ENCODE assay signal across 14 cellular contexts in genomic region chr15:63465104-63465503, GRCh38. TPM values are rescaled to one million over a fixed set of nuclear protein-coding genes. Genes with fewer than 3 reads are reported as not detected.
DNase-seq lines count a peak whose midpoint lies in the region; ATAC-seq and TF ChIP-seq lines count a peak whose summit lies in the region.
"Had no signal": no experiment of that assay in that cellular context is flagged by ENCODE, and none has a peak within 500 bp of the region (broad histone marks: within the 10 kb centered on the region; RNA-seq: fewer than 3 reads in every experiment).

No MANE protein-coding gene starts in this region.

- no peak overlapping the region for H4K91ac ChIP-seq in IMR-90 (ENCODE audit: insufficient read depth, low read depth, low read length)

- H3K36me3 Mint-ChIP-seq in activated CD8-positive, alpha-beta T cell treated with anti-CD3 and anti-CD28 coated beads for 36 hours (ENCODE audit: low read depth) = no peaks in the 10 kb centered on the region

- intact Hi-C loops in IMR-90 (cut with micrococcal nuclease) (loop anchor here (5.0 to 10.0 kb wide), 3 partner anchors 120 to 600 kb away; no protein-coding TSS in a partner anchor), mammary epithelial cell (cut with micrococcal nuclease) (loop anchor here (5.0 kb wide), 1 partner anchor 178 kb away; no protein-coding TSS in a partner anchor)
- intact Hi-C loops in activated CD8-positive, alpha-beta T cell treated with anti-CD3 and anti-CD28 coated beads for 36 hours (cut with micrococcal nuclease) = loop anchor here (5.0 kb wide), 2 partner anchors 37 to 132 kb away; partner anchors contain the start of genes FBXL22 and USP3

- peaks cover 24% of the 10 kb centered on the region for H3K4me1 Mint-ChIP-seq in activated CD8-positive, alpha-beta T cell treated with anti-CD3 and anti-CD28 coated beads for 36 hours (ENCODE audit: low read depth)

- H3K23ac ChIP-seq in IMR-90 (ENCODE audit: low read depth, low read length) = no peak overlapping the region

- no peak overlapping the region for H2BK20ac ChIP-seq in IMR-90 (ENCODE audit: low read depth, low read length)

- CTCF ChIA-PET in IMR-90 (lab: Yijun Ruan, JAX) = no interaction called here
- CTCF ChIA-PET in mammary epithelial cell (lab: Charles Lee; ENCODE audit: low non-redundant PET) = no interaction called here
- CTCF ChIA-PET in activated CD8-positive, alpha-beta T cell treated with anti-CD3 and anti-CD28 coated beads for 36 hours (lab: Charles Lee) = interaction anchor here (0.6 to 5.5 kb wide), 6 partner anchors 11 to 177 kb away, joined by 3 to 61 read pairs (median 8); partner anchors contain the start of genes FBXL22 and USP3

- no peak overlapping the region for H4K5ac ChIP-seq in IMR-90 (ENCODE audit: low read depth, low read length)

- ATAC-seq in IMR-90 (ENCODE audit: low read depth) (peak; percentile 18; the same call in 1 of the 2 replicates), left lobe of liver (peak; percentile 36), GM21390 (IDR thresholded peaks at IDR 0.05; ENCODE audit: unreplicated experiment) (no peak)
- no peak for ATAC-seq in activated CD8-positive, alpha-beta T cell treated with anti-CD3 and anti-CD28 coated beads for 36 hours

- in situ Hi-C loops in IMR-90 (cut with MboI; ENCODE audit: low sequenced_read_pairs) = no loop called here
- in situ Hi-C loops in mammary epithelial cell (cut with MboI; ENCODE audit: low sequenced_read_pairs in 2 of 2) = loop anchor here (10.0 to 25.0 kb wide), 3 partner anchors 130 to 597 kb away; partner anchors contain the start of gene FBXL22 (in 1 of the 2)

- H2BK5ac ChIP-seq in IMR-90 (ENCODE audit: low read depth, low read length, poor library complexity, severe bottlenecking) = no peak overlapping the region

- dilution Hi-C loops in IMR-90 (cut with HindIII; ENCODE audit: low sequenced_read_pairs, unreplicated experiment) (no loop called here), mammary epithelial cell (cut with HindIII; ENCODE audit: low sequenced_read_pairs) (loop anchor here (5.0 kb wide), 1 partner anchor 67 kb away; no protein-coding TSS in a partner anchor)

- H3K79me2 ChIP-seq in mammary epithelial cell (ENCODE audit: insufficient read depth, low read length) = no peaks in the 10 kb centered on the region
- H3K79me2 ChIP-seq: parathyroid adenoma had no signal

- H2AFZ ChIP-seq in IMR-90 (replicated peaks; ENCODE audit: low read length, poor library complexity) (no peak overlapping the region), mammary epithelial cell (ENCODE audit: low read depth, low read length) (no peak overlapping the region)
- H2AFZ ChIP-seq: parathyroid adenoma had no signal

- H3K4me3 ChIP-seq in AG09309 (ENCODE audit: control insufficient read depth, low read depth, low read length) (no peak overlapping the region), IMR-90 (ENCODE audit: insufficient read depth, low read depth, low read length) (no peak overlapping the region), mammary epithelial cell (replicated peaks in 1 of 3; ENCODE audit: insufficient read depth in 1 of 3, low read depth in 2 of 3, low read length in 3 of 3) (no peak overlapping the region), H7 (ENCODE audit: insufficient read depth, low read depth, low read length) (no peak overlapping the region)
- H3K4me3 ChIP-seq: SJSA1 had no signal

- H3K27me3 ChIP-seq in IMR-90 (ENCODE audit: control insufficient read depth, insufficient read depth, low read length) (peaks cover 4% of the 10 kb centered on the region), mammary epithelial cell (ENCODE audit: insufficient read depth, low read length) (no peaks in the 10 kb centered on the region), H7 (ENCODE audit: control insufficient read depth, insufficient read depth, low read length) (peaks cover 4% of the 10 kb centered on the region)
- H3K27me3 ChIP-seq: SJSA1 had no signal

- H3K27ac ChIP-seq in IMR-90 (ENCODE audit: insufficient read depth, low read length) (no peak overlapping the region), mammary epithelial cell (ENCODE audit: insufficient read depth, low read depth, low read length) (no peak overlapping the region)
- H3K27ac ChIP-seq: HL-60, parathyroid adenoma, SJSA1 had no signal

- TF ChIP-seq CTCF in AG09309 (IDR thresholded peaks at IDR 0.05; ENCODE audit: control insufficient read depth, insufficient read depth, low read depth, low read length, missing control alignments) (no peak), IMR-90 (conservative IDR thresholded peaks at IDR 0.05; ENCODE audit: low read depth, low read length) (no peak), mammary epithelial cell (conservative IDR thresholded peaks at IDR 0.05 in 1 of 2, IDR thresholded peaks at IDR 0.05 in 1 of 2; ENCODE audit: extremely low read depth in 1 of 2, insufficient read depth in 1 of 2, low read depth in 1 of 2, low read length in 2 of 2) (no peak)
- no peak for TF ChIP-seq CTCF in activated CD8-positive, alpha-beta T cell treated with anti-CD3 and anti-CD28 coated beads for 36 hours (IDR thresholded peaks at IDR 0.05)

- POLR2A ChIA-PET in IMR-90 (lab: Charles Lee; ENCODE audit: unreplicated experiment) = no interaction called here
- POLR2A ChIA-PET in activated CD8-positive, alpha-beta T cell treated with anti-CD3 and anti-CD28 coated beads for 36 hours (lab: Charles Lee) = interaction anchor here (1.5 kb wide), 1 partner anchor 115 kb away, joined by 3 read pairs; no protein-coding TSS in a partner anchor

- peak; percentile 45 for DNase-seq in AG09309 (ENCODE audit: low read depth)
- peak; percentile 69 for DNase-seq in IMR-90
- peak; percentile 52 for DNase-seq in mammary epithelial cell
- no peak for DNase-seq in left lobe of liver (ENCODE audit: low spot score)
- no peak for DNase-seq in H7
- DNase-seq in activated CD8-positive, alpha-beta T cell treated with anti-CD3 and anti-CD28 coated beads for 36 hours = no peak
- no peak for DNase-seq in NCI-H1417 treated with DMSO at 0.1 percent for 48 hours (lab: John Stamatoyannopoulos, UW)
- DNase-seq: activated CD8-positive, alpha-beta memory T cell treated with anti-CD3 and anti-CD28 coated beads, Interleukin-2, amount 50 U/mL, for 4 hours; effector memory CD4-positive, alpha-beta T cell; midbrain had no signal

- H3K79me1 ChIP-seq in IMR-90 (ENCODE audit: low read depth in 1 of 2, low read length in 2 of 2) = no peaks in the 10 kb centered on the region

- H3K9me3 ChIP-seq in IMR-90 (ENCODE audit: control insufficient read depth, insufficient read depth, low read length) (no peaks in the 10 kb centered on the region), mammary epithelial cell (replicated peaks; ENCODE audit: insufficient read depth, low read length) (no peaks in the 10 kb centered on the region)
- H3K9me3 ChIP-seq: SJSA1 had no signal

- no peak overlapping the region for H2BK15ac ChIP-seq in IMR-90 (ENCODE audit: low read depth, low read length)

- H4K20me1 ChIP-seq in IMR-90 (ENCODE audit: insufficient read depth, low read length) (no peaks in the 10 kb centered on the region), mammary epithelial cell (ENCODE audit: insufficient read depth, low read length) (no peaks in the 10 kb centered on the region)

- H3K56ac ChIP-seq in IMR-90 (ENCODE audit: extremely low read depth, insufficient read depth, low read length) = no peak overlapping the region

- no peak overlapping the region for H3K9ac ChIP-seq in IMR-90 (ENCODE audit: low read depth, low read length)
- no peak overlapping the region for H3K9ac ChIP-seq in mammary epithelial cell (ENCODE audit: insufficient read depth, low read length)
- H3K9ac ChIP-seq: parathyroid adenoma had no signal

- H3K27me3 Mint-ChIP-seq in activated CD8-positive, alpha-beta T cell treated with anti-CD3 and anti-CD28 coated beads for 36 hours = peaks cover 2% of the 10 kb centered on the region

- no peak overlapping the region for H3K4me3 Mint-ChIP-seq in activated CD8-positive, alpha-beta T cell treated with anti-CD3 and anti-CD28 coated beads for 36 hours

- H3K14ac ChIP-seq in IMR-90 (replicated peaks; ENCODE audit: low read depth, low read length) = no peak overlapping the region

- H3K36me3 ChIP-seq in IMR-90 (ENCODE audit: control insufficient read depth, insufficient read depth, low read length) (no peaks in the 10 kb centered on the region), mammary epithelial cell (ENCODE audit: insufficient read depth, low read length) (no peaks in the 10 kb centered on the region), H7 (replicated peaks; ENCODE audit: control insufficient read depth, insufficient read depth, low read length) (no peaks in the 10 kb centered on the region)
- H3K36me3 ChIP-seq: SJSA1 had no signal

- no peak for TF ChIP-seq POLR2A in IMR-90 (IDR thresholded peaks at IDR 0.05; ENCODE audit: low read depth, low read length)

- BruUV-seq in IMR-90 (replicated peaks; lab: Mats Ljungman, UMichigan) (no TSS peak), mammary epithelial cell (replicated peaks; lab: Mats Ljungman, UMichigan) (no TSS peak)

- H3K4me1 ChIP-seq in IMR-90 (ENCODE audit: control insufficient read depth, insufficient read depth, low read length) = peaks cover 18% of the 10 kb centered on the region
- H3K4me1 ChIP-seq in mammary epithelial cell (ENCODE audit: insufficient read depth, low read length) = no peaks in the 10 kb centered on the region
- H3K4me1 ChIP-seq: parathyroid adenoma had no signal

- no peak overlapping the region for H2AK5ac ChIP-seq in IMR-90 (ENCODE audit: low read depth, low read length)

- H3K18ac ChIP-seq in IMR-90 (ENCODE audit: low read depth, low read length) = no peak overlapping the region

- no peak overlapping the region for H3K4me2 ChIP-seq in IMR-90 (ENCODE audit: low read depth, low read length)
- no peak overlapping the region for H3K4me2 ChIP-seq in mammary epithelial cell (ENCODE audit: insufficient read depth, low read depth, low read length)

- no peak for TF ChIP-seq RAD21 in IMR-90 (IDR thresholded peaks at IDR 0.05; ENCODE audit: low read length)

- H2BK120ac ChIP-seq in IMR-90 (ENCODE audit: low read depth, low read length) = no peak overlapping the region

- no peak overlapping the region for H3K4ac ChIP-seq in IMR-90 (ENCODE audit: low read depth, low read length)

- no peaks in the 10 kb centered on the region; the same call in 1 of the 2 replicates for H3K9me1 ChIP-seq in IMR-90 (ENCODE audit: insufficient read depth, low read length)

- H3K9me3 Mint-ChIP-seq in activated CD8-positive, alpha-beta T cell treated with anti-CD3 and anti-CD28 coated beads for 36 hours = no peaks in the 10 kb centered on the region

- no peak overlapping the region for H2AK9ac ChIP-seq in IMR-90 (replicated peaks; ENCODE audit: low read depth, low read length, poor library complexity)

- no peak overlapping the region for H4K8ac ChIP-seq in IMR-90 (ENCODE audit: low read depth in 2 of 2, low read length in 2 of 2)

- H3K27ac Mint-ChIP-seq in activated CD8-positive, alpha-beta T cell treated with anti-CD3 and anti-CD28 coated beads for 36 hours = no peak overlapping the region

RNA-seq across cellular contexts. Expression of gene USP3, which starts 39.3 kb away (rescaled TPM):
- total RNA-seq in IMR-90 (2012; rRNA removed) (46.7 and 52.3 TPM in 2 replicates), mammary epithelial cell (10 to 100 TPM; 26.3 to 30.6 TPM), left lobe of liver (22.0 TPM)
- polyA plus RNA-seq in IMR-90 (2012; rRNA removed) (13.7 and 17.3 TPM in 2 replicates), mammary epithelial cell (13.6 TPM)
- polyA plus RNA-seq in IMR-90 (2012; cell fraction: cytosol; rRNA removed) = 6.2 and 15.2 TPM in 2 replicates
- polyA plus RNA-seq in IMR-90 (2012; cell fraction: nucleus; rRNA removed; ENCODE audit: low replicate concordance) = 23.8 and 84.1 TPM in 2 replicates
- polyA minus RNA-seq in mammary epithelial cell = 50.9 TPM
- total RNA-seq in H7 (2014; rRNA removed; shearing (Covaris generic)) = 30.0 and 50.8 TPM in 2 replicates
- total RNA-seq in activated CD8-positive, alpha-beta T cell treated with anti-CD3 and anti-CD28 coated beads for 36 hours = 10 to 100 TPM; 57.1 to 58.6 TPM

Comparison
In these comparisons a context has a peak if more than half of its experiments do, and no peak if none do; other contexts are left out.
1. DNase-seq: peak in AG09309 (single experiment), IMR-90 (single experiment) and mammary epithelial cell (single experiment); none in left lobe of liver (single experiment), H7 (single experiment), activated CD8-positive, alpha-beta T cell treated with anti-CD3 and anti-CD28 coated beads for 36 hours (single experiment) and NCI-H1417 treated with DMSO at 0.1 percent for 48 hours (single experiment).
2. ATAC-seq: peak in IMR-90 (single experiment) and left lobe of liver (single experiment); none in GM21390 (single experiment) and activated CD8-positive, alpha-beta T cell treated with anti-CD3 and anti-CD28 coated beads for 36 hours (single experiment).